ENCODE assay signal across 30 cellular contexts in genomic region chr3:55541456-55541855, GRCh38. TPM values are rescaled to one million over a fixed set of nuclear protein-coding genes. Genes with fewer than 3 reads are reported as not detected.
"Had no signal": no experiment of that assay in that cellular context is flagged by ENCODE, and none has a peak within 500 bp of the region (broad histone marks: within the 10 kb centered on the region; RNA-seq: fewer than 3 reads in every experiment).

No MANE protein-coding gene starts in this region.

- H3K27me3 ChIP-seq: adrenal gland, cardiac muscle cell, Peyer's patch had no signal

- ATAC-seq: activated CD8-positive, alpha-beta T cell treated with anti-CD3 and anti-CD28 coated beads for 36 hours; activated naive CD4-positive, alpha-beta T cell treated with anti-CD3 and anti-CD28 coated beads, Interleukin-2, amount 50 U/mL, for 72 hours; activated T-cell treated with anti-CD3 and anti-CD28 coated beads, Interleukin-2, amount 50 U/mL, for 72 hours; PC-3; Right ventricle myocardium inferior had no signal

- H3K9me3 ChIP-seq: adrenal gland, Peyer's patch had no signal

- H3K27ac ChIP-seq: adrenal gland, cardiac muscle cell, KMS-11, Peyer's patch, RWPE1, SK-N-MC had no signal

- H3K36me3 ChIP-seq: adrenal gland, cardiac muscle cell, Peyer's patch had no signal

- H3K4me3 ChIP-seq: adrenal gland, cardiac muscle cell, Peyer's patch, SK-N-MC had no signal

- H3K4me1 ChIP-seq: Peyer's patch had no signal

- DNase-seq: activated CD4-positive, alpha-beta T cell treated with anti-CD3 and anti-CD28 coated beads, Interleukin-2, amount 10 ng/mL, durations not matched to agents 24 days and 14 days; activated CD4-positive, alpha-beta T cell treated with anti-CD3 and anti-CD28 coated beads, Interleukin-2, amount 50 U/mL, for 4 hours; activated CD8-positive, alpha-beta T cell treated with anti-CD3 and anti-CD28 coated beads for 36 hours; activated gamma-delta T cell; activated naive CD4-positive, alpha-beta T cell treated with anti-CD3 and anti-CD28 coated beads for 36 hours; activated T-cell treated with anti-CD3 and anti-CD28 coated beads, Interleukin-2, amount 50 U/mL, for 1 hour; activated T-cell treated with anti-CD3 and anti-CD28 coated beads, Interleukin-2, amount 50 U/mL, for 72 hours; anterior cingulate cortex; MM.1S; MV-4-11; NCI-H1092; NCI-H1436 treated with DMSO at 0.1 percent for 48 hours; NCI-H187; NCI-H2029 treated with DMSO at 0.1 percent for 48 hours; NCI-H2107; NCI-H2171; NCI-H510A; NCI-H526; NCI-H748 treated with DMSO at 0.1 percent for 48 hours; NK-92 treated with Interleukin-12 subunit alpha and Interleukin-12 subunit beta, amount 100 ng/mL, for 24 hours; PC-3; Peyer's patch had no signal

RNA-seq across cellular contexts. Expression of gene WNT5A, which starts 54.4 kb away (rescaled TPM):
- total RNA-seq: activated CD4-positive, alpha-beta T cell treated with anti-CD3 and anti-CD28 coated beads, Interleukin-2, amount 10 ng/mL, durations not matched to agents 24 days and 14 days; activated CD8-positive, alpha-beta memory T cell treated with anti-CD3 and anti-CD28 coated beads for 36 hours; activated CD8-positive, alpha-beta T cell treated with anti-CD3 and anti-CD28 coated beads for 36 hours; activated naive CD4-positive, alpha-beta T cell treated with anti-CD3 and anti-CD28 coated beads for 36 hours; activated naive CD4-positive, alpha-beta T cell treated with anti-CD3 and anti-CD28 coated beads, Interleukin-2, amount 50 U/mL, for 72 hours had no signal
